Comparison of ENCODE assay signal across 32 cellular contexts in genomic region chr4:138796761-138797160, GRCh38.
"Had no signal": no experiment of that assay in that cellular context is flagged by ENCODE, and none has a peak within 500 bp of the region (broad histone marks: within the 10 kb centered on the region; RNA-seq: fewer than 3 reads in every experiment).

No MANE protein-coding gene starts in this region.

- FAIRE-seq: bronchial epithelial cell had no signal

- H3K27ac Mint-ChIP-seq: activated CD4-positive, alpha-beta memory T cell treated with anti-CD3 and anti-CD28 coated beads, Interleukin-2, amount 10 ng/mL, durations not matched to agents 7 days and 5 days; activated CD8-positive, alpha-beta memory T cell treated with anti-CD3 and anti-CD28 coated beads, Interleukin-2, amount 10 ng/mL, durations not matched to agents 7 days and 5 days; activated naive CD4-positive, alpha-beta T cell treated with anti-CD3 and anti-CD28 coated beads, Interleukin-2, amount 10 ng/mL, durations not matched to agents 7 days and 5 days; activated naive CD8-positive, alpha-beta T cell; activated naive CD8-positive, alpha-beta T cell treated with anti-CD3 and anti-CD28 coated beads, Interleukin-2, amount 50 U/mL, for 24 hours; brain had no signal

- H3K27me3 Mint-ChIP-seq: activated naive CD4-positive, alpha-beta T cell treated with anti-CD3 and anti-CD28 coated beads, Interleukin-2, amount 10 ng/mL, durations not matched to agents 7 days and 5 days had no signal

- H3K36me3 Mint-ChIP-seq: activated CD8-positive, alpha-beta memory T cell treated with anti-CD3 and anti-CD28 coated beads, Interleukin-2, amount 10 ng/mL, durations not matched to agents 7 days and 5 days; activated naive CD4-positive, alpha-beta T cell treated with anti-CD3 and anti-CD28 coated beads, Interleukin-2, amount 10 ng/mL, durations not matched to agents 7 days and 5 days; activated naive CD8-positive, alpha-beta T cell; brain had no signal

- H3K4me1 Mint-ChIP-seq: activated CD4-positive, alpha-beta memory T cell treated with anti-CD3 and anti-CD28 coated beads, Interleukin-2, amount 10 ng/mL, durations not matched to agents 7 days and 5 days; activated CD8-positive, alpha-beta memory T cell treated with anti-CD3 and anti-CD28 coated beads, Interleukin-2, amount 10 ng/mL, durations not matched to agents 7 days and 5 days; activated naive CD4-positive, alpha-beta T cell treated with anti-CD3 and anti-CD28 coated beads, Interleukin-2, amount 10 ng/mL, durations not matched to agents 7 days and 5 days; activated naive CD8-positive, alpha-beta T cell treated with anti-CD3 and anti-CD28 coated beads, Interleukin-2, amount 50 U/mL, for 24 hours had no signal

- H3K4me3 Mint-ChIP-seq: activated CD4-positive, alpha-beta memory T cell treated with anti-CD3 and anti-CD28 coated beads, Interleukin-2, amount 10 ng/mL, durations not matched to agents 7 days and 5 days; activated CD8-positive, alpha-beta memory T cell treated with anti-CD3 and anti-CD28 coated beads, Interleukin-2, amount 10 ng/mL, durations not matched to agents 7 days and 5 days; activated naive CD4-positive, alpha-beta T cell treated with anti-CD3 and anti-CD28 coated beads, Interleukin-2, amount 10 ng/mL, durations not matched to agents 7 days and 5 days; activated naive CD8-positive, alpha-beta T cell; activated naive CD8-positive, alpha-beta T cell treated with anti-CD3 and anti-CD28 coated beads, Interleukin-2, amount 50 U/mL, for 24 hours; brain had no signal

- ATAC-seq: activated CD8-positive, alpha-beta memory T cell treated with anti-CD3 and anti-CD28 coated beads, Interleukin-2, amount 10 ng/mL, durations not matched to agents 7 days and 5 days; activated naive CD8-positive, alpha-beta T cell treated with anti-CD3 and anti-CD28 coated beads, Interleukin-2, amount 50 U/mL, for 24 hours had no signal

- DNase-seq: activated CD4-positive, alpha-beta memory T cell treated with anti-CD3 and anti-CD28 coated beads, Interleukin-2, amount 10 ng/mL, durations not matched to agents 7 days and 5 days; activated CD4-positive, alpha-beta T cell treated with anti-CD3 and anti-CD28 coated beads for 1 hour; activated CD4-positive, alpha-beta T cell treated with anti-CD3 and anti-CD28 coated beads for 48 hours; activated CD4-positive, CD25-positive, alpha-beta regulatory T cell; activated CD8-positive, alpha-beta memory T cell treated with anti-CD3 and anti-CD28 coated beads for 24 hours; activated CD8-positive, alpha-beta memory T cell treated with anti-CD3 and anti-CD28 coated beads, Interleukin-2, amount 10 ng/mL, durations not matched to agents 7 days and 5 days; activated CD8-positive, alpha-beta memory T cell treated with anti-CD3 and anti-CD28 coated beads, Interleukin-2, amount 50 U/mL, for 48 hours; activated effector memory CD4-positive, alpha-beta T cell treated with Interleukin-2 at 50 U/mL for 16 hours; activated naive CD4-positive, alpha-beta T cell treated with anti-CD3 and anti-CD28 coated beads, Interleukin-2, amount 10 ng/mL, durations not matched to agents 7 days and 5 days; activated naive CD8-positive, alpha-beta T cell treated with anti-CD3 and anti-CD28 coated beads, Interleukin-2, amount 50 U/mL, for 24 hours; activated T-cell treated with anti-CD3 and anti-CD28 coated beads, Interleukin-2, amount 50 U/mL, for 48 hours; anterior cingulate cortex; caudate nucleus; cerebellar nuclear complex; NCI-H1092 treated with DMSO at 0.1 percent for 48 hours; NCI-H1417; NCI-H146; NCI-H187; NCI-H2029 treated with DMSO at 0.1 percent for 48 hours; NCI-H2107; NCI-H2171 treated with DMSO at 0.1 percent for 48 hours; NCI-H2227 treated with DMSO at 0.1 percent for 48 hours; NCI-H446; NCI-H510A treated with DMSO at 0.1 percent for 48 hours; NCI-H69; Peyer's patch; Right ventricle myocardium superior; T1000; WERI-Rb-1 had no signal

- H3K9me3 Mint-ChIP-seq: activated CD4-positive, alpha-beta memory T cell treated with anti-CD3 and anti-CD28 coated beads, Interleukin-2, amount 10 ng/mL, durations not matched to agents 7 days and 5 days; activated naive CD4-positive, alpha-beta T cell treated with anti-CD3 and anti-CD28 coated beads, Interleukin-2, amount 10 ng/mL, durations not matched to agents 7 days and 5 days; activated naive CD8-positive, alpha-beta T cell treated with anti-CD3 and anti-CD28 coated beads, Interleukin-2, amount 50 U/mL, for 24 hours had no signal
